Comparison of ENCODE assay signal across 8 cellular contexts in the genomic region with DNA sequence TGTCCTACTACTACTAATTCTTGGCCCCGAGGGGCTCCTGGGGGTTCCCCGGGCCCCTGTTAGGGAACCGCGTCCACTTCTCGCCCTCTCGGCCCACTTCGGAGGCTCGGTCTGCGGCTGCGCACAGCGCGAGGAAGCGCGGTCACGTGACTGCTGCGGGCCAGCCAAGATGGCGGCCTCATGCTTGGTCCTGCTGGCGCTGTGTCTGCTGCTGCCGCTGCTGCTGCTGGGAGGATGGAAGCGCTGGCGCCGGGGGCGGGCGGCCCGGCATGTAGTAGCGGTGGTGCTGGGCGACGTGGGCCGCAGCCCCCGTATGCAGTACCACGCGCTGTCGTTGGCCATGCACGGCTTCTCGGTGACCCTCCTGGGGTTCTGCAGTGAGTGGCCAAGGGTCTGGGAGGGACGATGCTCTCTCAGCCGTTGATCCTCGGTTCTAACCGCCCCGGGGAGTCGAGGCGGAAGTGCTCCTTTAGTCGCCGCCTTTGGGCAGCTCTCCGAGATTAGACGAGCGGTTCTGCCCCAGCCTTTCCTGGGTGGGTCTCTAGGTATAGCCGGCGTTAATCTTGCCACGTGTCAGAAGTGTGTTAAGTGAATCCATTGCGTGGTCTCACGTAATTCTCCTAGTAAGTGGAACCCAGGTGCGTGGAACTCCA. TPM values are rescaled to one million over a fixed set of nuclear protein-coding genes. Genes with fewer than 3 reads are reported as not detected.
DNase-seq lines count a peak whose midpoint lies in the region; ATAC-seq and TF ChIP-seq lines count a peak whose summit lies in the region.

A gene with protein sequence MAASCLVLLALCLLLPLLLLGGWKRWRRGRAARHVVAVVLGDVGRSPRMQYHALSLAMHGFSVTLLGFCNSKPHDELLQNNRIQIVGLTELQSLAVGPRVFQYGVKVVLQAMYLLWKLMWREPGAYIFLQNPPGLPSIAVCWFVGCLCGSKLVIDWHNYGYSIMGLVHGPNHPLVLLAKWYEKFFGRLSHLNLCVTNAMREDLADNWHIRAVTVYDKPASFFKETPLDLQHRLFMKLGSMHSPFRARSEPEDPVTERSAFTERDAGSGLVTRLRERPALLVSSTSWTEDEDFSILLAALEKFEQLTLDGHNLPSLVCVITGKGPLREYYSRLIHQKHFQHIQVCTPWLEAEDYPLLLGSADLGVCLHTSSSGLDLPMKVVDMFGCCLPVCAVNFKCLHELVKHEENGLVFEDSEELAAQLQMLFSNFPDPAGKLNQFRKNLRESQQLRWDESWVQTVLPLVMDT (plus strand): TSS at position 163 of the 653 bp plus-strand sequence. CDS start 7 bp downstream, at position 170.

- peaks cover 30% of the 10 kb centered on the region for H3K4me1 Mint-ChIP-seq in activated naive CD4-positive, alpha-beta T cell treated with anti-CD3 and anti-CD28 coated beads, Interleukin-2, amount 10 ng/mL, durations not matched to agents 7 days and 5 days

- peak; percentile 93 for ATAC-seq in omental fat pad (ENCODE audit: low FRiP score)

- DNase-seq in GF-D8 (lab: John Stamatoyannopoulos, UW), result peak; percentile 45
- DNase-seq in HAP-1 (ENCODE audit: low spot score in 2 of 2), result peak; percentile 81 to 91
- peak; percentile 89 for DNase-seq in MG63
- DNase-seq in SK-N-MC (ENCODE audit: low read depth, low spot score), result no peak
- DNase-seq in activated naive CD4-positive, alpha-beta T cell treated with anti-CD3 and anti-CD28 coated beads, Interleukin-2, amount 10 ng/mL, durations not matched to agents 7 days and 5 days, result peak; percentile 93
- DNase-seq in globus pallidus (ENCODE audit: low spot score), result peak; percentile 79
- peak; percentile 87 for DNase-seq in omental fat pad (ENCODE audit: low spot score)

- in situ Hi-C loops in HAP-1 (cut with MboI; ENCODE audit: low sequenced_read_pairs), result no loop called here

- peak within 1 kb of the TSS; percentile 91 for H3K9ac ChIP-seq in SK-N-MC (ENCODE audit: insufficient read length)

- H3K36me3 Mint-ChIP-seq in activated naive CD4-positive, alpha-beta T cell treated with anti-CD3 and anti-CD28 coated beads, Interleukin-2, amount 10 ng/mL, durations not matched to agents 7 days and 5 days, result peaks cover 14% of the 10 kb centered on the region

- H3K36me3 ChIP-seq in HAP-1 (replicated peaks) (peaks cover 14% of the 10 kb centered on the region), MG63 (peaks cover 34% of the 10 kb centered on the region), SK-N-MC (ENCODE audit: insufficient read depth, low read length) (peaks cover 5% of the 10 kb centered on the region; the same call in 1 of the 2 replicates)

- H3K9me3 Mint-ChIP-seq in activated naive CD4-positive, alpha-beta T cell treated with anti-CD3 and anti-CD28 coated beads, Interleukin-2, amount 10 ng/mL, durations not matched to agents 7 days and 5 days, result no peaks in the 10 kb centered on the region

- H3K27me3 ChIP-seq in HAP-1 (ENCODE audit: low read depth) (peaks cover 10% of the 10 kb centered on the region), MG63 (peaks cover 12% of the 10 kb centered on the region)

- CTCF ChIA-PET in activated naive CD4-positive, alpha-beta T cell treated with anti-CD3 and anti-CD28 coated beads, Interleukin-2, amount 10 ng/mL, durations not matched to agents 7 days and 5 days (lab: Charles Lee), result interaction anchor here (1.1 to 2.1 kb wide), 3 partner anchors 12 to 20 kb away, joined by 3 to 9 read pairs (median 3); no protein-coding TSS in a partner anchor

- H3K27ac ChIP-seq in SK-N-MC (no peak within 1 kb of the TSS), temporal lobe (ENCODE audit: low read depth, low read length) (peak within 1 kb of the TSS; percentile 88)

- no peaks in the 10 kb centered on the region for H3K27me3 Mint-ChIP-seq in activated naive CD4-positive, alpha-beta T cell treated with anti-CD3 and anti-CD28 coated beads, Interleukin-2, amount 10 ng/mL, durations not matched to agents 7 days and 5 days

- peaks cover 3% of the 10 kb centered on the region; the same call in 1 of the 2 replicates for H3K4me1 ChIP-seq in HAP-1

- H3K27ac Mint-ChIP-seq in activated naive CD4-positive, alpha-beta T cell treated with anti-CD3 and anti-CD28 coated beads, Interleukin-2, amount 10 ng/mL, durations not matched to agents 7 days and 5 days, result peak within 1 kb of the TSS; percentile 95

- no peaks in the 10 kb centered on the region for H3K9me3 ChIP-seq in HAP-1
- H3K9me3 ChIP-seq in MG63, result no peaks in the 10 kb centered on the region
- no peaks in the 10 kb centered on the region for H3K9me3 ChIP-seq in SK-N-MC (ENCODE audit: low read depth, low read length)

- H3K4me3 Mint-ChIP-seq in activated naive CD4-positive, alpha-beta T cell treated with anti-CD3 and anti-CD28 coated beads, Interleukin-2, amount 10 ng/mL, durations not matched to agents 7 days and 5 days, result peak within 1 kb of the TSS; percentile 88

- H3K4me3 ChIP-seq in HAP-1 (peak within 1 kb of the TSS; percentile 87), MG63 (peak within 1 kb of the TSS; percentile 85), SK-N-MC (peak within 1 kb of the TSS; percentile 88)

- no peak for TF ChIP-seq CTCF in omental fat pad (IDR thresholded peaks at IDR 0.05)

RNA-seq across cellular contexts. Expression of the gene that starts here (rescaled TPM):
- 30.4 and 53.2 TPM in 2 replicates for total RNA-seq in MG63 (2014; rRNA removed; shearing (Covaris generic); ENCODE audit: low replicate concordance)
- 10 to 100 TPM; 16.9 to 19.5 (median 18.0) TPM for total RNA-seq in omental fat pad
- 8.6 TPM for total RNA-seq in temporal lobe
